ENCODE assay signal across 15 cellular contexts in the genomic region with DNA sequence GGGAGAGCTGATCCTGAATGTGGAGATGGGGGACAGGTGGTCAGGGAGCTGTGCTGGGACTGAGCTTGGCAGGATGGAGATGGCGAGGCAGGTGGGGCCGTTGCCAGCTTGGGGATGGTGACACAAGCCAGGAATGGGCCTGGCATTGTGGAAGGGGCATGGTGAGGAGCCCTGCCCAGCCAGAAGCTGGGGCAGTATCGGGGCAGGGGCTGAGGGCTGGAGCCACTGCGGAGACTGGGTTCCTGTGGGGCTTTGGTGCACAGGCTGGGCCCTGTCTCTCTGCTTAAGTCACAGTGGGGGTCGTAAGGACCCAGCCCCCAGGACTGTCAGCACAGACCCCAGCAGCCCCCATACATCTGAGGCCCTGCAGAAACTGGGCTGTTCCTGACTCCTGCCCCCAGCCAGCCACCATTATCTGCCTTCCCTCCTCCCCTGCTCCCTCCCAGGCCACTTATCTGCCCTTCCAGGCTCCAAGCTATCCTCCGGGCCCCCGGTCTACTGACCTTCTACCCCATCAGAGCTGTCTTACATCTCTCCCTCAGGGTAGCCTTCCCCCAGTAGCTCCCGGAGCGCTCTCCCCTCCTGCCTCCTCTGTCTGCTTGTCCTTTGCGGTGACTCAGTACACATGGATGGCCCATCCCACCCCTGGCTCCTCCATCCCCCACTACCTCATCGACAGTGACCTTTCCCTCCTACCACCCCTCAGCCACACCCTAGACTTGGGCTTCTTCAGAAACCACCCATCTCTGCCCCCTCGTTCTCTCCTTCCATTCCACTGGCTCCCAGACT. TPM values are rescaled to one million over a fixed set of nuclear protein-coding genes. Genes with fewer than 3 reads are reported as not detected.
DNase-seq lines count a peak whose midpoint lies in the region; ATAC-seq and TF ChIP-seq lines count a peak whose summit lies in the region.
"Had no signal": no experiment of that assay in that cellular context is flagged by ENCODE, and none has a peak within 500 bp of the region (broad histone marks: within the 10 kb centered on the region; RNA-seq: fewer than 3 reads in every experiment).

No MANE protein-coding gene starts in this region.

- H3K4me3 Mint-ChIP-seq in osteocyte (ENCODE audit: unreplicated experiment): no peak overlapping the region
- H3K4me3 Mint-ChIP-seq in activated CD8-positive, alpha-beta T cell treated with anti-CD3 and anti-CD28 coated beads, Interleukin-2, amount 10 ng/mL, durations not matched to agents 7 days and 5 days: no peak overlapping the region
- H3K4me3 Mint-ChIP-seq: activated naive CD8-positive, alpha-beta T cell treated with anti-CD3 and anti-CD28 coated beads, Interleukin-2, amount 50 U/mL, for 24 hours had no signal

- 56 to 80% methylated on average over 2 to 9 of the region's 12 CpGs for WGBS in gastroesophageal sphincter (ENCODE audit: low coverage in 1 of 2), 2 donors

- peak overlapping the region; percentile 7 for H3K27ac Mint-ChIP-seq in osteocyte (ENCODE audit: unreplicated experiment)
- no peak overlapping the region for H3K27ac Mint-ChIP-seq in activated CD8-positive, alpha-beta T cell treated with anti-CD3 and anti-CD28 coated beads, Interleukin-2, amount 10 ng/mL, durations not matched to agents 7 days and 5 days
- H3K27ac Mint-ChIP-seq: activated naive CD8-positive, alpha-beta T cell treated with anti-CD3 and anti-CD28 coated beads, Interleukin-2, amount 50 U/mL, for 24 hours had no signal

- CTCF ChIA-PET in activated CD8-positive, alpha-beta T cell treated with anti-CD3 and anti-CD28 coated beads, Interleukin-2, amount 10 ng/mL, durations not matched to agents 7 days and 5 days (lab: Charles Lee): interaction anchor here (0.9 to 7.4 kb wide), 5 partner anchors 9 to 97 kb away, joined by 3 to 36 read pairs (median 3); no protein-coding TSS in a partner anchor

- peaks cover 52% of the 10 kb centered on the region for H3K36me3 Mint-ChIP-seq in osteocyte (ENCODE audit: unreplicated experiment)
- no peaks in the 10 kb centered on the region for H3K36me3 Mint-ChIP-seq in activated CD8-positive, alpha-beta T cell treated with anti-CD3 and anti-CD28 coated beads, Interleukin-2, amount 10 ng/mL, durations not matched to agents 7 days and 5 days (ENCODE audit: low read depth)

- no peaks in the 10 kb centered on the region for H3K27me3 ChIP-seq in gastroesophageal sphincter

- H3K27ac ChIP-seq in gastroesophageal sphincter: peak overlapping the region in 3 of 4 donors; percentile 44 to 74 (median 59)

- peaks cover 8% of the 10 kb centered on the region for H3K4me1 Mint-ChIP-seq in osteocyte (ENCODE audit: unreplicated experiment)
- peaks cover 5% of the 10 kb centered on the region for H3K4me1 Mint-ChIP-seq in activated CD8-positive, alpha-beta T cell treated with anti-CD3 and anti-CD28 coated beads, Interleukin-2, amount 10 ng/mL, durations not matched to agents 7 days and 5 days (ENCODE audit: low read depth)

- DNase-seq in 8988T (peak; percentile 13), OCI-M2 (lab: John Stamatoyannopoulos, UW; ENCODE audit: unreplicated experiment) (peak; percentile 48), osteocyte (ENCODE audit: extremely low spot score, unreplicated experiment) (no peak), nucleus accumbens (lab: John Stamatoyannopoulos, UW) (no peak), NCI-H2081 treated with DMSO at 0.1 percent for 48 hours (lab: John Stamatoyannopoulos, UW) (no peak)
- DNase-seq in activated CD8-positive, alpha-beta T cell treated with anti-CD3 and anti-CD28 coated beads, Interleukin-2, amount 10 ng/mL, durations not matched to agents 7 days and 5 days: no peak
- DNase-seq: activated CD4-positive, alpha-beta T cell treated with anti-CD3 and anti-CD28 coated beads, Interleukin-2, amount 50 U/mL, for 1 hour; activated naive CD8-positive, alpha-beta T cell treated with anti-CD3 and anti-CD28 coated beads, Interleukin-2, amount 50 U/mL, for 24 hours; AML-193; effector memory CD4-positive, alpha-beta T cell; NCI-H446 treated with DMSO at 0.1 percent for 48 hours; SHP77; stimulated activated CD4-positive, alpha-beta T cell treated with anti-CD3 and anti-CD28 coated beads, Interleukin-15, amount 100 ng/mL, for 24 hours had no signal

- ATAC-seq in gastroesophageal sphincter (peak; percentile 42), GM18867 (IDR thresholded peaks at IDR 0.05; ENCODE audit: unreplicated experiment) (no peak)
- no peak for ATAC-seq in activated CD8-positive, alpha-beta T cell treated with anti-CD3 and anti-CD28 coated beads, Interleukin-2, amount 10 ng/mL, durations not matched to agents 7 days and 5 days
- ATAC-seq: activated naive CD8-positive, alpha-beta T cell treated with anti-CD3 and anti-CD28 coated beads, Interleukin-2, amount 50 U/mL, for 24 hours had no signal

- H3K4me1 ChIP-seq in gastroesophageal sphincter: peaks cover 0 to 81% (median 21%) of the 10 kb centered on the region in 3 donors

- POLR2A ChIA-PET in activated CD8-positive, alpha-beta T cell treated with anti-CD3 and anti-CD28 coated beads, Interleukin-2, amount 10 ng/mL, durations not matched to agents 7 days and 5 days (lab: Charles Lee): interaction anchor here (0.6 kb wide), 1 partner anchor 74 kb away, joined by 3 read pairs; no protein-coding TSS in a partner anchor

- H3K27me3 Mint-ChIP-seq in osteocyte (ENCODE audit: unreplicated experiment): no peaks in the 10 kb centered on the region
- H3K27me3 Mint-ChIP-seq in activated CD8-positive, alpha-beta T cell treated with anti-CD3 and anti-CD28 coated beads, Interleukin-2, amount 10 ng/mL, durations not matched to agents 7 days and 5 days (ENCODE audit: low read depth): no peaks in the 10 kb centered on the region
- H3K27me3 Mint-ChIP-seq: activated naive CD8-positive, alpha-beta T cell treated with anti-CD3 and anti-CD28 coated beads, Interleukin-2, amount 50 U/mL, for 24 hours had no signal

- no peak overlapping the region for H3K4me3 ChIP-seq in gastroesophageal sphincter

- no peaks in the 10 kb centered on the region for H3K9me3 ChIP-seq in gastroesophageal sphincter

- H3K9me3 Mint-ChIP-seq in osteocyte (ENCODE audit: unreplicated experiment): no peaks in the 10 kb centered on the region
- H3K9me3 Mint-ChIP-seq in activated CD8-positive, alpha-beta T cell treated with anti-CD3 and anti-CD28 coated beads, Interleukin-2, amount 10 ng/mL, durations not matched to agents 7 days and 5 days (ENCODE audit: insufficient read depth): no peaks in the 10 kb centered on the region
- H3K9me3 Mint-ChIP-seq: activated naive CD8-positive, alpha-beta T cell treated with anti-CD3 and anti-CD28 coated beads, Interleukin-2, amount 50 U/mL, for 24 hours had no signal

- TF ChIP-seq CTCF in gastroesophageal sphincter (IDR thresholded peaks at IDR 0.05) (no peak), osteocyte (IDR thresholded peaks at IDR 0.05) (no peak)

- TF ChIP-seq EP300 in gastroesophageal sphincter (IDR thresholded peaks at IDR 0.05): no peak

- TF ChIP-seq POLR2A in gastroesophageal sphincter (IDR thresholded peaks at IDR 0.05): no peak

- H3K36me3 ChIP-seq in gastroesophageal sphincter: peaks cover 0 to 59% of the 10 kb centered on the region in 2 donors

RNA-seq across cellular contexts. Expression of gene PPIF, which starts 44.2 kb away (rescaled TPM):
- total RNA-seq in gastroesophageal sphincter: 10 to 100 TPM; 16.5 to 38.0 (median 22.8) TPM
- total RNA-seq in osteocyte: 17.0 and 20.7 TPM in 2 replicates
- 10 to 100 TPM; 74.7 to 77.7 TPM for total RNA-seq in activated CD8-positive, alpha-beta T cell treated with anti-CD3 and anti-CD28 coated beads, Interleukin-2, amount 10 ng/mL, durations not matched to agents 7 days and 5 days

RNA-seq across cellular contexts. Expression of gene ZCCHC24, which starts 54.0 kb away (rescaled TPM):
- 100 to 1,000 TPM in 1 of 4 donors, 10 to 100 TPM in 3; 60.5 to 186 (median 84.1) TPM for total RNA-seq in gastroesophageal sphincter
- total RNA-seq in osteocyte: 85.7 and 88.3 TPM in 2 replicates
- total RNA-seq in activated CD8-positive, alpha-beta T cell treated with anti-CD3 and anti-CD28 coated beads, Interleukin-2, amount 10 ng/mL, durations not matched to agents 7 days and 5 days: 1 to 10 TPM; 1.7 to 1.8 TPM

Comparison
In these comparisons a context has a peak if more than half of its experiments do, and no peak if none do; other contexts are left out.
1. DNase-seq: peak in 8988T (single experiment) and OCI-M2 (single experiment); none in osteocyte (single experiment), activated CD8-positive, alpha-beta T cell treated with anti-CD3 and anti-CD28 coated beads, Interleukin-2, amount 10 ng/mL, durations not matched to agents 7 days and 5 days (single experiment), nucleus accumbens (0 of 56) and NCI-H2081 treated with DMSO at 0.1 percent for 48 hours (single experiment).
2. RNA of gene ZCCHC24, which starts 54.0 kb away (total RNA-seq): 60.5 to 186 TPM in gastroesophageal sphincter and 85.7 to 88.3 TPM in osteocyte; 1.7 to 1.8 TPM in activated CD8-positive, alpha-beta T cell treated with anti-CD3 and anti-CD28 coated beads, Interleukin-2, amount 10 ng/mL, durations not matched to agents 7 days and 5 days; every median in the first group is over 10 times any median in the second.